Comparison of ENCODE assay signal across 8 cellular contexts in the genomic region with DNA sequence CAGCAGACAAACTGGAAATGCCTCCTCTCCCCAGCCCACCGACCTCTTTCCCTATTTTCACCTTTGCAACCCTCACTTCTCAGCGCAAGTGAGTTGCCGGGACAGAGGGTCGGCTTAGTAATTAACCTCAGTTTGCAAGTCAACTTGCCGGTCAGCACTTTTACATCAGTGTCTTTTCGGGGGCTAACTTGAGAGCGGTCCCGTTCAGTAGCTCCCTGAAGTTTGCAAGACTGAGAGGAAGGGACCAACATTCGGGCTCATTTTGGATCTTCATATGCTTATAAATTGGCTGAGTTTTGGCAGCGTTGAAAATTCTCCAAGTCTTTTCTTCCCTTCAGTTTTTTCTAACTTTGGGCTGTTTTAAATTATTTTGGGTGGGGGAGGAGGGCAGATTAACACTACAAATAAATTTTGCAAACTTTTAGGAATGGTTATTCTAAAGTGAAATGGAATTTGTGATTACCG. TPM values are rescaled to one million over a fixed set of nuclear protein-coding genes. Genes with fewer than 3 reads are reported as not detected.
DNase-seq lines count a peak whose midpoint lies in the region; ATAC-seq and TF ChIP-seq lines count a peak whose summit lies in the region.

No MANE protein-coding gene starts in this region.

- H3K27ac ChIP-seq in layer of hippocampus (ENCODE audit: low read depth, low read length): peak overlapping the region; percentile 95
- H3K27ac ChIP-seq in testis: peak overlapping the region; percentile 93 to 99

- WGBS in testis, 2 donors: 2 to 4% methylated on average over 11 of the region's 11 CpGs

- intact Hi-C loops in activated CD4-positive, alpha-beta T cell treated with anti-CD3 and anti-CD28 coated beads for 36 hours (cut with DNase I, micrococcal nuclease): loop anchor here (1.0 to 5.0 kb wide), 10 partner anchors 18 to 1365 kb away; a partner anchor contains a TSS
- intact Hi-C loops in testis (cut with DNase I; ENCODE audit: low total_unique reads): no loop called here

- no peaks in the 10 kb centered on the region for H3K27me3 ChIP-seq in layer of hippocampus (ENCODE audit: control insufficient read depth, insufficient read depth, low read length)
- no peaks in the 10 kb centered on the region for H3K27me3 ChIP-seq in testis

- H3K36me3 ChIP-seq in testis (ENCODE audit: low read depth, missing control alignments): no peaks in the 10 kb centered on the region

- no peaks in the 10 kb centered on the region for H3K9me3 Mint-ChIP-seq in activated CD4-positive, alpha-beta T cell treated with anti-CD3 and anti-CD28 coated beads for 36 hours (ENCODE audit: low read depth)
- H3K9me3 Mint-ChIP-seq in activated naive CD8-positive, alpha-beta T cell treated with anti-CD3 and anti-CD28 coated beads for 36 hours: no peaks in the 10 kb centered on the region

- H3K27me3 Mint-ChIP-seq in activated CD4-positive, alpha-beta T cell treated with anti-CD3 and anti-CD28 coated beads for 36 hours: no peaks in the 10 kb centered on the region
- no peaks in the 10 kb centered on the region for H3K27me3 Mint-ChIP-seq in activated naive CD8-positive, alpha-beta T cell treated with anti-CD3 and anti-CD28 coated beads for 36 hours

- no peak for DNase-seq in activated CD4-positive, alpha-beta T cell treated with anti-CD3 and anti-CD28 coated beads for 36 hours
- no peak for DNase-seq in activated CD4-positive, alpha-beta T cell treated with anti-CD3 and anti-CD28 coated beads for 1 hour
- no peak for DNase-seq in activated naive CD8-positive, alpha-beta T cell treated with anti-CD3 and anti-CD28 coated beads for 36 hours
- DNase-seq in testis: no peak
- no peak for DNase-seq in NCI-H2171 (lab: John Stamatoyannopoulos, UW)
- no peak for DNase-seq in putamen (ENCODE audit: low spot score)

- CTCF ChIA-PET in activated CD4-positive, alpha-beta T cell treated with anti-CD3 and anti-CD28 coated beads for 36 hours (lab: Charles Lee): interaction anchor here (0.6 to 1.3 kb wide), 5 partner anchors 11 to 494 kb away, joined by 3 to 8 read pairs (median 5); a partner anchor contains a TSS

- no peaks in the 10 kb centered on the region for H3K9me3 ChIP-seq in testis

- POLR2A ChIA-PET in activated CD4-positive, alpha-beta T cell treated with anti-CD3 and anti-CD28 coated beads for 36 hours (lab: Charles Lee): interaction anchor here (1.4 to 1.5 kb wide), 3 partner anchors 8 to 18 kb away, joined by 5 to 9 read pairs (median 5); a partner anchor contains a TSS

- peak overlapping the region; percentile 71 for H3K4me3 Mint-ChIP-seq in activated CD4-positive, alpha-beta T cell treated with anti-CD3 and anti-CD28 coated beads for 36 hours
- peak overlapping the region; percentile 81 for H3K4me3 Mint-ChIP-seq in activated naive CD8-positive, alpha-beta T cell treated with anti-CD3 and anti-CD28 coated beads for 36 hours

- peak overlapping the region; percentile 86 to 98 for H3K4me3 ChIP-seq in testis

- peak overlapping the region; percentile 58 for H3K27ac Mint-ChIP-seq in activated CD4-positive, alpha-beta T cell treated with anti-CD3 and anti-CD28 coated beads for 36 hours
- peak overlapping the region; percentile 65 for H3K27ac Mint-ChIP-seq in activated naive CD8-positive, alpha-beta T cell treated with anti-CD3 and anti-CD28 coated beads for 36 hours

- TF ChIP-seq CTCF in testis (IDR thresholded peaks at IDR 0.05): no peak

- no peak for ATAC-seq in activated CD4-positive, alpha-beta T cell treated with anti-CD3 and anti-CD28 coated beads for 36 hours
- no peak for ATAC-seq in GM18861 (IDR thresholded peaks at IDR 0.05; ENCODE audit: unreplicated experiment)

- H3K4me1 Mint-ChIP-seq in activated CD4-positive, alpha-beta T cell treated with anti-CD3 and anti-CD28 coated beads for 36 hours: peaks cover 24% of the 10 kb centered on the region
- H3K4me1 Mint-ChIP-seq in activated naive CD8-positive, alpha-beta T cell treated with anti-CD3 and anti-CD28 coated beads for 36 hours: peaks cover 20% of the 10 kb centered on the region

- TF ChIP-seq POLR2A in testis (IDR thresholded peaks at IDR 0.05): no peak

- peaks cover 7% of the 10 kb centered on the region for H3K36me3 Mint-ChIP-seq in activated CD4-positive, alpha-beta T cell treated with anti-CD3 and anti-CD28 coated beads for 36 hours (ENCODE audit: low read depth)
- peaks cover 12% of the 10 kb centered on the region for H3K36me3 Mint-ChIP-seq in activated naive CD8-positive, alpha-beta T cell treated with anti-CD3 and anti-CD28 coated beads for 36 hours

- H3K4me1 ChIP-seq in testis: peaks cover 3% of the 10 kb centered on the region

RNA-seq across cellular contexts. Expression of a gene that starts 0.8 kb away (rescaled TPM):
- total RNA-seq in activated CD4-positive, alpha-beta T cell treated with anti-CD3 and anti-CD28 coated beads for 36 hours: 1 to 10 TPM; 5.3 to 7.8 TPM
- 1 to 10 TPM; 8.3 to 8.8 TPM for total RNA-seq in activated naive CD8-positive, alpha-beta T cell treated with anti-CD3 and anti-CD28 coated beads for 36 hours
- 10 to 100 TPM in 1 of 2 donors, 1 to 10 TPM in 1; 7.6 to 11.8 TPM for total RNA-seq in testis
- 8.4 TPM for polyA plus RNA-seq in testis (ENCODE audit: insufficient read depth, low read depth, low replicate concordance)

RNA-seq across cellular contexts. Expression of a gene that starts 17.9 kb away (rescaled TPM):
- total RNA-seq in activated CD4-positive, alpha-beta T cell treated with anti-CD3 and anti-CD28 coated beads for 36 hours: 10 to 100 TPM; 20.3 to 22.0 TPM
- 10 to 100 TPM; 24.1 to 24.7 TPM for total RNA-seq in activated naive CD8-positive, alpha-beta T cell treated with anti-CD3 and anti-CD28 coated beads for 36 hours
- total RNA-seq in testis: 100 to 1,000 TPM in 1 of 2 donors, 10 to 100 TPM in 1; 75.1 to 111 TPM
- 25.6 TPM for polyA plus RNA-seq in testis (ENCODE audit: insufficient read depth, low read depth, low replicate concordance)
